Comparison of ENCODE assay signal across 11 cellular contexts in genomic region chr11:22787055-22787454, GRCh38.
"Had no signal": no experiment of that assay in that cellular context is flagged by ENCODE, and none has a peak within 500 bp of the region (broad histone marks: within the 10 kb centered on the region; RNA-seq: fewer than 3 reads in every experiment).

No MANE protein-coding gene starts in this region.

- H3K4me3 Mint-ChIP-seq: activated naive CD4-positive, alpha-beta T cell treated with anti-CD3 and anti-CD28 coated beads for 36 hours; activated naive CD8-positive, alpha-beta T cell treated with anti-CD3 and anti-CD28 coated beads for 36 hours; activated T-cell treated with anti-CD3 and anti-CD28 coated beads, Interleukin-2, amount 50 U/mL, for 4 hours; T-helper 17 cell; WTC11 had no signal

- H3K27ac Mint-ChIP-seq: activated naive CD4-positive, alpha-beta T cell treated with anti-CD3 and anti-CD28 coated beads for 36 hours; activated naive CD8-positive, alpha-beta T cell treated with anti-CD3 and anti-CD28 coated beads for 36 hours; T-helper 17 cell; WTC11 had no signal

- DNase-seq: activated CD4-positive, CD25-positive, alpha-beta regulatory T cell treated with anti-CD3 and anti-CD28 coated beads, Interleukin-2, amount 50 U/mL, for 72 hours; activated CD8-positive, alpha-beta memory T cell treated with anti-CD3 and anti-CD28 coated beads for 24 hours; activated effector memory CD4-positive, alpha-beta T cell treated with anti-CD3 and anti-CD28 coated beads, Interleukin-2, amount 50 U/mL, for 16 hours; activated naive CD8-positive, alpha-beta T cell treated with anti-CD3 and anti-CD28 coated beads for 36 hours; SIG-M5 had no signal

- H3K27me3 Mint-ChIP-seq: activated naive CD8-positive, alpha-beta T cell treated with anti-CD3 and anti-CD28 coated beads for 36 hours had no signal

- H3K9me3 Mint-ChIP-seq: activated naive CD4-positive, alpha-beta T cell treated with anti-CD3 and anti-CD28 coated beads for 36 hours; activated naive CD8-positive, alpha-beta T cell treated with anti-CD3 and anti-CD28 coated beads for 36 hours; activated T-cell treated with anti-CD3 and anti-CD28 coated beads, Interleukin-2, amount 50 U/mL, for 4 hours had no signal

- ATAC-seq: activated T-cell treated with anti-CD3 and anti-CD28 coated beads, Interleukin-2, amount 50 U/mL, for 4 hours had no signal

- H3K36me3 ChIP-seq: brain microvascular endothelial cell, cardiac muscle cell had no signal

- H3K36me3 Mint-ChIP-seq: activated naive CD8-positive, alpha-beta T cell treated with anti-CD3 and anti-CD28 coated beads for 36 hours; WTC11 had no signal

- H3K27ac ChIP-seq: brain microvascular endothelial cell, cardiac muscle cell had no signal

- H3K27me3 ChIP-seq: brain microvascular endothelial cell, cardiac muscle cell had no signal

- H3K4me3 ChIP-seq: cardiac muscle cell had no signal

- H3K4me1 Mint-ChIP-seq: activated naive CD8-positive, alpha-beta T cell treated with anti-CD3 and anti-CD28 coated beads for 36 hours had no signal
